ENCODE assay signal across 35 cellular contexts in genomic region chr18:28288784-28289183, GRCh38.
"Had no signal": no experiment of that assay in that cellular context is flagged by ENCODE, and none has a peak within 500 bp of the region (broad histone marks: within the 10 kb centered on the region; RNA-seq: fewer than 3 reads in every experiment).

No MANE protein-coding gene starts in this region.

- H3K4me3 ChIP-seq: MG63 had no signal

- DNase-seq: Karpas-422, Kasumi-1, MG63, MM.1S, MV-4-11, NCI-H1048, NCI-H1092, NCI-H1092 treated with DMSO at 0.1 percent for 48 hours, NCI-H1105, NCI-H1105 treated with DMSO at 0.1 percent for 48 hours, NCI-H1417, NCI-H1417 treated with DMSO at 0.1 percent for 48 hours, NCI-H1436, NCI-H1436 treated with DMSO at 0.1 percent for 48 hours, NCI-H146, NCI-H1694, NCI-H1694 treated with DMSO at 0.1 percent for 48 hours, NCI-H187, NCI-H187 treated with DMSO at 0.1 percent for 48 hours, NCI-H1930, NCI-H2029, NCI-H2029 treated with DMSO at 0.1 percent for 48 hours, NCI-H2081, NCI-H2081 treated with DMSO at 0.1 percent for 48 hours, NCI-H2107, NCI-H2171, NCI-H2171 treated with DMSO at 0.1 percent for 48 hours, NCI-H2227 treated with DMSO at 0.1 percent for 48 hours, NCI-H226, NCI-H345, NCI-H446, NCI-H446 treated with DMSO at 0.1 percent for 48 hours, NCI-H510A, NCI-H510A treated with DMSO at 0.1 percent for 48 hours, NCI-H524 had no signal

- H3K27me3 ChIP-seq: MG63 had no signal

- H3K36me3 ChIP-seq: MG63 had no signal

- H3K9me3 ChIP-seq: MG63 had no signal
